ENCODE assay signal across 10 cellular contexts in the genomic region with DNA sequence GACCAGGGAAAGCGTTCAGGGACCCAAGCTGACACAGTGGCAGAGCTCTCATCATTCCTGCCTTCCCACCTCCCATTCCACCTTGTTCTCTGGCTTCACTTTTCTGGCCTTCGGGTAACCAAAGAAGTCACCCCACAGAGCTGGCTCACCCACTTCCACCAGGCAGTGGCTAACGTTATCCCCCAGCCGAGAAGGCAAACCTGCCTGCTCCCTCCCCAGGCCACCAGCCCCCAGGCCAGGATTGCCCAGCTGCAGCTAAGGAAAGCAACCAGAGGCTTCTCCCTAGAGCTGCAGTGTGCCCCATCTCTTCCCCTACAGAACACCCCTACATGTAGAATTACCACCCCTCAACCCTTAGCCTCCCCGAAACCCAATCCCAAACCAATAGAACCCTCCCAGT. TPM values are rescaled to one million over a fixed set of nuclear protein-coding genes. Genes with fewer than 3 reads are reported as not detected.
DNase-seq lines count a peak whose midpoint lies in the region; ATAC-seq lines count a peak whose summit lies in the region.
"Had no signal": no experiment of that assay in that cellular context is flagged by ENCODE, and none has a peak within 500 bp of the region (broad histone marks: within the 10 kb centered on the region; RNA-seq: fewer than 3 reads in every experiment).

No MANE protein-coding gene starts in this region.

- no peaks in the 10 kb centered on the region for H3K36me3 ChIP-seq in mesendoderm (ENCODE audit: control insufficient read depth, insufficient read depth, low read length)

- H3K4me3 ChIP-seq in mesendoderm (ENCODE audit: low read length): no peak overlapping the region
- H3K4me3 ChIP-seq: K562 had no signal

- H3K9ac ChIP-seq in mesendoderm (ENCODE audit: low read length): peak overlapping the region; percentile 0

- DNase-seq in stimulated activated naive CD8-positive, alpha-beta T cell treated with anti-CD3 and anti-CD28 coated beads, Interleukin-15, Interleukin-2, amounts not matched to agents 100 U/mL and 50 U/mL, for 24 hours: no peak
- DNase-seq in activated naive CD8-positive, alpha-beta T cell treated with anti-CD3 and anti-CD28 coated beads, Interleukin-2, amount 10 ng/mL, durations not matched to agents 7 days and 5 days: no peak
- no peak for DNase-seq in mesendoderm
- DNase-seq in SIG-M5 (lab: John Stamatoyannopoulos, UW): no peak
- no peak for DNase-seq in DMS 273 (lab: John Stamatoyannopoulos, UW; ENCODE audit: unreplicated experiment)
- DNase-seq in glomerular visceral epithelial cell (ENCODE audit: extremely low spot score): no peak
- DNase-seq: islet precursor cell had no signal

- no peak overlapping the region for H4K5ac ChIP-seq in mesendoderm (ENCODE audit: low read length)

- H3K18ac ChIP-seq in mesendoderm (ENCODE audit: low read length): peak overlapping the region; percentile 5

- peaks cover 39% of the 10 kb centered on the region for H3K4me1 ChIP-seq in mesendoderm (ENCODE audit: control insufficient read depth, low read depth, low read length)

- H3K9me3 Mint-ChIP-seq in stimulated activated naive CD8-positive, alpha-beta T cell treated with anti-CD3 and anti-CD28 coated beads, Interleukin-15, Interleukin-2, amounts not matched to agents 100 ng/mL and 50 ng/mL, for 24 hours: no peaks in the 10 kb centered on the region
- H3K9me3 Mint-ChIP-seq in activated naive CD8-positive, alpha-beta T cell treated with anti-CD3 and anti-CD28 coated beads, Interleukin-2, amount 10 ng/mL, durations not matched to agents 7 days and 5 days: no peaks in the 10 kb centered on the region

- no peak overlapping the region for H3K4ac ChIP-seq in mesendoderm (ENCODE audit: low read depth, low read length)

- H3K23ac ChIP-seq in mesendoderm (ENCODE audit: low read length): no peak overlapping the region

- H3K27ac Mint-ChIP-seq in stimulated activated naive CD8-positive, alpha-beta T cell treated with anti-CD3 and anti-CD28 coated beads, Interleukin-15, Interleukin-2, amounts not matched to agents 100 ng/mL and 50 ng/mL, for 24 hours: peak overlapping the region; percentile 97
- peak overlapping the region; percentile 91 for H3K27ac Mint-ChIP-seq in activated naive CD8-positive, alpha-beta T cell treated with anti-CD3 and anti-CD28 coated beads, Interleukin-2, amount 10 ng/mL, durations not matched to agents 7 days and 5 days

- H3K27ac ChIP-seq in mesendoderm (ENCODE audit: low read depth, low read length): no peak overlapping the region

- no peak overlapping the region for H2BK15ac ChIP-seq in mesendoderm (replicated peaks; ENCODE audit: low read depth)

- H3K4me3 Mint-ChIP-seq in stimulated activated naive CD8-positive, alpha-beta T cell treated with anti-CD3 and anti-CD28 coated beads, Interleukin-15, Interleukin-2, amounts not matched to agents 100 ng/mL and 50 ng/mL, for 24 hours: no peak overlapping the region
- peak overlapping the region; percentile 86 for H3K4me3 Mint-ChIP-seq in activated naive CD8-positive, alpha-beta T cell treated with anti-CD3 and anti-CD28 coated beads, Interleukin-2, amount 10 ng/mL, durations not matched to agents 7 days and 5 days

- H3K56ac ChIP-seq in mesendoderm (ENCODE audit: low read length): peak overlapping the region; percentile 63

- peak overlapping the region; percentile 25 for H2BK5ac ChIP-seq in mesendoderm (ENCODE audit: low read length)

- ATAC-seq in stimulated activated naive CD8-positive, alpha-beta T cell treated with anti-CD3 and anti-CD28 coated beads, Interleukin-15, Interleukin-2, amounts not matched to agents 100 U/mL and 50 U/mL, for 24 hours: no peak
- ATAC-seq in activated naive CD8-positive, alpha-beta T cell treated with anti-CD3 and anti-CD28 coated beads, Interleukin-2, amount 10 ng/mL, durations not matched to agents 7 days and 5 days (ENCODE audit: low read depth): no peak
- no peak for ATAC-seq in GM18502 (IDR thresholded peaks at IDR 0.05; ENCODE audit: poor library complexity, unreplicated experiment)
- ATAC-seq: K562 had no signal

- H3K27me3 Mint-ChIP-seq in stimulated activated naive CD8-positive, alpha-beta T cell treated with anti-CD3 and anti-CD28 coated beads, Interleukin-15, Interleukin-2, amounts not matched to agents 100 ng/mL and 50 ng/mL, for 24 hours: no peaks in the 10 kb centered on the region
- H3K27me3 Mint-ChIP-seq in activated naive CD8-positive, alpha-beta T cell treated with anti-CD3 and anti-CD28 coated beads, Interleukin-2, amount 10 ng/mL, durations not matched to agents 7 days and 5 days: no peaks in the 10 kb centered on the region

- peaks cover 60% of the 10 kb centered on the region for H3K79me2 ChIP-seq in mesendoderm (ENCODE audit: control insufficient read depth, insufficient read depth, low read length)

- H3K79me1 ChIP-seq in mesendoderm (ENCODE audit: low read length): peaks cover 14% of the 10 kb centered on the region

- peaks cover 99% of the 10 kb centered on the region for H3K4me1 Mint-ChIP-seq in stimulated activated naive CD8-positive, alpha-beta T cell treated with anti-CD3 and anti-CD28 coated beads, Interleukin-15, Interleukin-2, amounts not matched to agents 100 ng/mL and 50 ng/mL, for 24 hours (ENCODE audit: low read depth)
- H3K4me1 Mint-ChIP-seq in activated naive CD8-positive, alpha-beta T cell treated with anti-CD3 and anti-CD28 coated beads, Interleukin-2, amount 10 ng/mL, durations not matched to agents 7 days and 5 days: peaks cover 78% of the 10 kb centered on the region

- POLR2A ChIA-PET in activated naive CD8-positive, alpha-beta T cell treated with anti-CD3 and anti-CD28 coated beads, Interleukin-2, amount 10 ng/mL, durations not matched to agents 7 days and 5 days (lab: Charles Lee): interaction anchor here (0.9 to 9.6 kb wide), 5 partner anchors 16 to 65 kb away, joined by 3 to 139 read pairs (median 6); partner anchors contain the start of gene CCDC88C

- H3K27me3 ChIP-seq in mesendoderm (ENCODE audit: insufficient read depth, low read length, poor library complexity): no peaks in the 10 kb centered on the region

- no peak overlapping the region for H3K4me2 ChIP-seq in mesendoderm (ENCODE audit: low read length)

- no peak overlapping the region for H2AK5ac ChIP-seq in mesendoderm (ENCODE audit: low read length)

- no peak overlapping the region for H2BK120ac ChIP-seq in mesendoderm (ENCODE audit: low read depth, low read length)

- peaks cover 17% of the 10 kb centered on the region for H3K36me3 Mint-ChIP-seq in stimulated activated naive CD8-positive, alpha-beta T cell treated with anti-CD3 and anti-CD28 coated beads, Interleukin-15, Interleukin-2, amounts not matched to agents 100 ng/mL and 50 ng/mL, for 24 hours (ENCODE audit: low read depth)
- H3K36me3 Mint-ChIP-seq in activated naive CD8-positive, alpha-beta T cell treated with anti-CD3 and anti-CD28 coated beads, Interleukin-2, amount 10 ng/mL, durations not matched to agents 7 days and 5 days: peaks cover 33% of the 10 kb centered on the region

- H4K8ac ChIP-seq in mesendoderm (ENCODE audit: low read depth, low read length): no peak overlapping the region

- no CpG with 5 or more reads among the region's 5 CpGs for WGBS in mesendoderm (ENCODE audit: extremely low coverage, insufficient coverage, low lambda C conversion rate)

RNA-seq across cellular contexts. Expression of gene CCDC88C, which starts 22.2 kb away (rescaled TPM):
- 100 to 1,000 TPM; 206 to 209 TPM for total RNA-seq in activated naive CD8-positive, alpha-beta T cell treated with anti-CD3 and anti-CD28 coated beads, Interleukin-2, amount 10 ng/mL, durations not matched to agents 7 days and 5 days
- 19.8 TPM for polyA plus RNA-seq in mesendoderm (2013, experiment 1 of 2)
- polyA plus RNA-seq in mesendoderm (2013, experiment 2 of 2): 20.9 TPM
